In the genomic region with DNA sequence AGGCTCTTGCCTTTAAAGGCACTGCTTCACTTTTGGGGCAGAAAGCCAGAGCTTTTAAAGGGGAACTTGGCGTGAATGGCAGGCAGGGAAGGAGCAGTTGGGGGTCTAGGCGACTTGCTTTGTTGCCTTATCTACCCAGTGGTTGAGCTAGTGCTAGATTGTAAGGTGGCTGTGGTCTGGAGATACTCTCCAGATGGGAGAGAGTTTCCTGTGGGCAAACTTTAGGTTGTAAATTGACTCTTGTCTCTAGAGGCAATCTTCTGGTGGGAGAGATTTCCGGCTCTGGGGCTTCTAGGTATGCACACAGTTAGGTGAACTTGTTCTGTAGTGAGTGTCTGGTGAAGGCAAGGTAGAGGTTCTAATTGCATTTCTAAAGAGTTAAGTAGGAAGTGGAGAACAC, we compare ENCODE assay signal across 6 cellular contexts. TPM values are rescaled to one million over a fixed set of nuclear protein-coding genes. Genes with fewer than 3 reads are reported as not detected.
"Had no signal": no experiment of that assay in that cellular context is flagged by ENCODE, and none has a peak within 500 bp of the region (broad histone marks: within the 10 kb centered on the region; RNA-seq: fewer than 3 reads in every experiment).

No MANE protein-coding gene starts in this region.

RNA-seq across cellular contexts. Expression of gene GYPE, which starts 50.7 kb away (rescaled TPM):
- total RNA-seq: bronchial epithelial cell, LHCN-M2, M059J, OCI-LY7, RPMI7951, SJCRH30 had no signal
